19 cellular contexts compared by ENCODE assay signal in genomic region chr6:167776906-167777645, GRCh38. TPM values are rescaled to one million over a fixed set of nuclear protein-coding genes. Genes with fewer than 3 reads are reported as not detected.
DNase-seq lines count a peak whose midpoint lies in the region; ATAC-seq, FAIRE-seq and TF ChIP-seq lines count a peak whose summit lies in the region.
"Had no signal": no experiment of that assay in that cellular context is flagged by ENCODE, and none has a peak within 500 bp of the region (broad histone marks: within the 10 kb centered on the region; RNA-seq: fewer than 3 reads in every experiment).

No MANE protein-coding gene starts in this region.

- H3K4me1 ChIP-seq in astrocyte (ENCODE audit: insufficient read depth, low read length) (no peaks in the 10 kb centered on the region), colonic mucosa (peaks cover 5% of the 10 kb centered on the region), sigmoid colon (no peaks in the 10 kb centered on the region)

- peaks cover 56% of the 10 kb centered on the region for H3K27me3 Mint-ChIP-seq in astrocyte (ENCODE audit: low read depth, unreplicated experiment)

- H3K9me3 ChIP-seq in astrocyte (ENCODE audit: insufficient read depth, low read depth, low read length) (no peaks in the 10 kb centered on the region), colonic mucosa (no peaks in the 10 kb centered on the region), sigmoid colon (no peaks in the 10 kb centered on the region)

- peaks cover 2% of the 10 kb centered on the region for H3K36me3 Mint-ChIP-seq in astrocyte (ENCODE audit: low read depth, unreplicated experiment)
- H3K36me3 Mint-ChIP-seq in activated naive CD4-positive, alpha-beta T cell treated with anti-CD3 and anti-CD28 coated beads, Interleukin-2, amount 50 U/mL, for 72 hours, result no peaks in the 10 kb centered on the region

- FAIRE-seq in astrocyte (lab: Jason Lieb, UNC), result no peak
- FAIRE-seq: GM12892, GM18507, H54 had no signal

- TF ChIP-seq EP300 in sigmoid colon (IDR thresholded peaks at IDR 0.05), result no peak

- H3K27ac Mint-ChIP-seq in astrocyte (ENCODE audit: unreplicated experiment), result peak overlapping the region; percentile 66
- no peak overlapping the region for H3K27ac Mint-ChIP-seq in activated naive CD4-positive, alpha-beta T cell treated with anti-CD3 and anti-CD28 coated beads, Interleukin-2, amount 50 U/mL, for 72 hours

- no peak overlapping the region for H3K4me3 Mint-ChIP-seq in astrocyte (ENCODE audit: unreplicated experiment)

- H3K4me1 Mint-ChIP-seq in astrocyte (ENCODE audit: low read depth, unreplicated experiment), result no peaks in the 10 kb centered on the region

- H3K9me3 Mint-ChIP-seq in astrocyte (ENCODE audit: unreplicated experiment), result no peaks in the 10 kb centered on the region
- H3K9me3 Mint-ChIP-seq in activated naive CD4-positive, alpha-beta T cell treated with anti-CD3 and anti-CD28 coated beads, Interleukin-2, amount 50 U/mL, for 72 hours, result no peaks in the 10 kb centered on the region

- intact Hi-C loops in colonic mucosa (cut with DNase I), result no loop called here
- intact Hi-C loops in sigmoid colon (cut with DNase I), result no loop called here

- H3K79me2 ChIP-seq in astrocyte (ENCODE audit: insufficient read depth, low read length), result no peaks in the 10 kb centered on the region

- DNase-seq in astrocyte (ENCODE audit: low read depth), result no peak
- peak; percentile 68 for DNase-seq in colonic mucosa
- peak; percentile 68 for DNase-seq in mesenteric fat pad (ENCODE audit: low spot score)
- peak; percentile 12 for DNase-seq in sigmoid colon
- DNase-seq in NCI-H2107 treated with DMSO at 0.1 percent for 48 hours (lab: John Stamatoyannopoulos, UW; ENCODE audit: unreplicated experiment), result no peak
- no peak for DNase-seq in activated naive CD4-positive, alpha-beta T cell treated with anti-CD3 and anti-CD28 coated beads, Interleukin-2, amount 50 U/mL, for 72 hours (ENCODE audit: low spot score in 2 of 2)
- DNase-seq: AML-193, DMS79, KG1, NCI-H1417 treated with DMSO at 0.1 percent for 48 hours, NCI-H187 treated with DMSO at 0.1 percent for 48 hours, NCI-H226, NCI-H524, NCI-H82, SIG-M5 had no signal

- TF ChIP-seq POLR2A in sigmoid colon (IDR thresholded peaks at IDR 0.05), result no peak

- TF ChIP-seq CTCF in astrocyte (IDR thresholded peaks at IDR 0.05; ENCODE audit: insufficient read depth, low read depth, low read length) (no peak), colonic mucosa (IDR thresholded peaks at IDR 0.05) (no peak), sigmoid colon (IDR thresholded peaks at IDR 0.05) (no peak)

- H3K27me3 ChIP-seq in astrocyte (ENCODE audit: insufficient read depth, low read length) (no peaks in the 10 kb centered on the region), colonic mucosa (no peaks in the 10 kb centered on the region), sigmoid colon (no peaks in the 10 kb centered on the region)

- H3K9ac ChIP-seq in astrocyte (ENCODE audit: low read length) (no peak overlapping the region), colonic mucosa (ENCODE audit: low read depth in 2 of 2, low read length in 2 of 2) (no peak overlapping the region)

- 38 to 75% methylated on average over 14 of the region's 14 CpGs for WGBS in sigmoid colon, 2 donors

- H3K4me3 ChIP-seq in astrocyte (ENCODE audit: insufficient read depth, low read depth, low read length), result no peak overlapping the region
- no peak overlapping the region for H3K4me3 ChIP-seq in colonic mucosa
- no peak overlapping the region for H3K4me3 ChIP-seq in sigmoid colon

- H2AFZ ChIP-seq in astrocyte (ENCODE audit: low read depth, low read length), result no peak overlapping the region

- H3K4me2 ChIP-seq in astrocyte (ENCODE audit: low read length), result no peak overlapping the region

- H3K36me3 ChIP-seq in astrocyte (ENCODE audit: insufficient read depth, low read length) (no peaks in the 10 kb centered on the region), colonic mucosa (no peaks in the 10 kb centered on the region), sigmoid colon (no peaks in the 10 kb centered on the region)

- no peak for ATAC-seq in GM18519 (IDR thresholded peaks at IDR 0.05; ENCODE audit: low FRiP score, unreplicated experiment)
- no peak for ATAC-seq in activated naive CD4-positive, alpha-beta T cell treated with anti-CD3 and anti-CD28 coated beads, Interleukin-2, amount 50 U/mL, for 72 hours

- H3K27ac ChIP-seq in astrocyte (ENCODE audit: low read depth, low read length) (no peak overlapping the region), colonic mucosa (peak overlapping the region; percentile 37), sigmoid colon (no peak overlapping the region)

- H4K20me1 ChIP-seq in astrocyte (ENCODE audit: insufficient read depth, low read length), result no peaks in the 10 kb centered on the region

RNA-seq across cellular contexts. Expression of gene AFDN, which starts 49.6 kb away (rescaled TPM):
- total RNA-seq in astrocyte (95.0 and 102 TPM in 2 replicates), colonic mucosa (100 to 1,000 TPM; 213 to 232 TPM), mesenteric fat pad (82.3 TPM), sigmoid colon (100 to 1,000 TPM in 2 of 4 donors, 10 to 100 TPM in 2; 83.6 to 104 (median 95.1) TPM)
- 10 to 100 TPM; 43.2 to 64.5 (median 44.4) TPM for polyA plus RNA-seq in sigmoid colon
- 10 to 100 TPM; 13.5 to 15.4 TPM for total RNA-seq in activated naive CD4-positive, alpha-beta T cell treated with anti-CD3 and anti-CD28 coated beads, Interleukin-2, amount 50 U/mL, for 72 hours

Comparison
In these comparisons a context has a peak if more than half of its experiments do, and no peak if none do; other contexts are left out.
1. DNase-seq: peak in colonic mucosa (single experiment), mesenteric fat pad (single experiment) and sigmoid colon (single experiment); none in astrocyte (single experiment), NCI-H2107 treated with DMSO at 0.1 percent for 48 hours (single experiment) and activated naive CD4-positive, alpha-beta T cell treated with anti-CD3 and anti-CD28 coated beads, Interleukin-2, amount 50 U/mL, for 72 hours (0 of 2).